1 cellular context compared by ENCODE assay signal in genomic region chr21:34924194-34924593, GRCh38.
TF ChIP-seq lines count a peak whose summit lies in the region.

No MANE protein-coding gene starts in this region.

TF ChIP-seq in K562, 482 proteins besides CTCF, POLR2A, EP300 and RAD21:
- no peak for TF ChIP-seq ZNF764 (CRISPR knock-in tag; IDR thresholded peaks at IDR 0.05; ENCODE audit: low read depth)
